ENCODE assay signal across 14 cellular contexts in genomic region chr6:3697609-3698008, GRCh38. TPM values are rescaled to one million over a fixed set of nuclear protein-coding genes. Genes with fewer than 3 reads are reported as not detected.
DNase-seq lines count a peak whose midpoint lies in the region; ATAC-seq, FAIRE-seq and TF ChIP-seq lines count a peak whose summit lies in the region.
"Had no signal": no experiment of that assay in that cellular context is flagged by ENCODE, and none has a peak within 500 bp of the region (broad histone marks: within the 10 kb centered on the region; RNA-seq: fewer than 3 reads in every experiment).

No MANE protein-coding gene starts in this region.

- no peaks in the 10 kb centered on the region for H3K9me1 ChIP-seq in keratinocyte (ENCODE audit: control insufficient read depth, extremely low read depth, insufficient read depth, low read length)

- FAIRE-seq in keratinocyte (lab: Jason Lieb, UNC) (peak; percentile 32), GM19239 (lab: Jason Lieb, UNC) (no peak)
- FAIRE-seq: small intestine had no signal

- H3K4me2 ChIP-seq in keratinocyte (ENCODE audit: control insufficient read depth, extremely low read depth, insufficient read depth, low read depth, low read length): no peak overlapping the region

- H3K27me3 ChIP-seq in brain microvascular endothelial cell (replicated peaks) (no peaks in the 10 kb centered on the region), keratinocyte (ENCODE audit: control insufficient read depth, extremely low read depth, insufficient read depth, low read length) (no peaks in the 10 kb centered on the region), aorta (ENCODE audit: control insufficient read depth in 1 of 2, insufficient read depth in 2 of 2, low read length in 1 of 2) (no peaks in the 10 kb centered on the region)

- in situ Hi-C loops in brain microvascular endothelial cell (cut with HindIII; ENCODE audit: low pct_ligation_motif_present, low sequenced_read_pairs): no loop called here

- H3K27ac ChIP-seq in brain microvascular endothelial cell: peak overlapping the region; percentile 77
- H3K27ac ChIP-seq in keratinocyte (ENCODE audit: control insufficient read depth, insufficient read depth, low read length): no peak overlapping the region
- H3K27ac ChIP-seq in aorta (ENCODE audit: low read depth in 1 of 2, low read length in 2 of 2): peak overlapping the region in 1 of 2 donors; percentile 62

- H3K36me3 ChIP-seq in brain microvascular endothelial cell (replicated peaks) (no peaks in the 10 kb centered on the region), keratinocyte (ENCODE audit: control insufficient read depth in 2 of 2, extremely low read depth in 1 of 2, insufficient read depth in 2 of 2, low read length in 2 of 2) (no peaks in the 10 kb centered on the region), aorta (ENCODE audit: control insufficient read depth in 1 of 2, insufficient read depth in 2 of 2, low read length in 1 of 2) (no peaks in the 10 kb centered on the region)

- dilution Hi-C loops in keratinocyte (cut with MboI; ENCODE audit: extremely low pct_ligation_motif_present, low sequenced_read_pairs): no loop called here

- intact Hi-C loops in Right ventricle myocardium superior (cut with DNase I) (no loop called here), cardiac septum (cut with DNase I) (no loop called here), aorta (cut with DNase I) (no loop called here)

- TF ChIP-seq CTCF in brain microvascular endothelial cell (IDR thresholded peaks at IDR 0.05; ENCODE audit: low read depth, low read length, missing control alignments): no peak
- no peak for TF ChIP-seq CTCF in keratinocyte (optimal IDR thresholded peaks at IDR 0.05 in 1 of 3, IDR thresholded peaks at IDR 0.05 in 1 of 3, conservative IDR thresholded peaks at IDR 0.05 in 1 of 3; ENCODE audit: extremely low read depth in 1 of 3, insufficient read depth in 2 of 3, low read length in 3 of 3)

- H4K20me1 ChIP-seq in keratinocyte (ENCODE audit: control insufficient read depth, extremely low read depth, insufficient read depth, low read length): no peaks in the 10 kb centered on the region

- H3K4me1 ChIP-seq in keratinocyte (ENCODE audit: control insufficient read depth, extremely low read depth, insufficient read depth, low read length): no peaks in the 10 kb centered on the region
- H3K4me1 ChIP-seq in aorta (ENCODE audit: control insufficient read depth in 1 of 2, insufficient read depth in 2 of 2, low read length in 2 of 2): peaks cover 0 to 5% of the 10 kb centered on the region in 2 donors

- ATAC-seq in Right ventricle myocardium superior (ENCODE audit: poor library complexity) (peak; percentile 67), aorta (ENCODE audit: low FRiP score) (peak; percentile 78), HG03025 (IDR thresholded peaks at IDR 0.05; ENCODE audit: low FRiP score, unreplicated experiment) (no peak)
- ATAC-seq: Panc1 had no signal

- no peak overlapping the region for H2AFZ ChIP-seq in keratinocyte (ENCODE audit: control insufficient read depth, low read length)

- no peaks in the 10 kb centered on the region for H3K79me2 ChIP-seq in keratinocyte (ENCODE audit: control insufficient read depth, insufficient read depth, low read length)

- no peak for DNase-seq in Right ventricle myocardium superior
- no peak for DNase-seq in cardiac septum (ENCODE audit: low spot score)
- DNase-seq in brain microvascular endothelial cell: peak; percentile 84
- DNase-seq in keratinocyte (ENCODE audit: low read depth, low spot score): peak; percentile 1
- no peak for DNase-seq in aorta
- DNase-seq in NCI-H748 (lab: John Stamatoyannopoulos, UW; ENCODE audit: unreplicated experiment): no peak
- DNase-seq in GM19239 (ENCODE audit: insufficient read length, low spot score): no peak
- DNase-seq: activated CD8-positive, alpha-beta memory T cell treated with anti-CD3 and anti-CD28 coated beads for 24 hours; activated naive CD8-positive, alpha-beta T cell treated with anti-CD3 and anti-CD28 coated beads for 36 hours; AML-193; MM.1S; small intestine had no signal

- H3K9me3 ChIP-seq in keratinocyte (ENCODE audit: control insufficient read depth, low read depth, low read length) (no peaks in the 10 kb centered on the region), aorta (ENCODE audit: control insufficient read depth, low read length) (no peaks in the 10 kb centered on the region)

- WGBS in aorta, 2 donors: 95 to 96% methylated on average over 1 of the region's 1 CpG

- no peak overlapping the region for H3K9ac ChIP-seq in keratinocyte (ENCODE audit: control insufficient read depth, extremely low read depth, insufficient read depth, low read length)

- no peak overlapping the region for H3K4me3 ChIP-seq in brain microvascular endothelial cell (ENCODE audit: low read depth, low read length)
- H3K4me3 ChIP-seq in keratinocyte (ENCODE audit: control insufficient read depth in 2 of 3, extremely low read depth in 1 of 3, insufficient read depth in 2 of 3, low read depth in 1 of 3, low read length in 3 of 3): no peak overlapping the region
- H3K4me3 ChIP-seq in aorta (ENCODE audit: low read length in 2 of 2): no peak overlapping the region

RNA-seq across cellular contexts. Expression of gene PXDC1, which starts 53.9 kb away (rescaled TPM):
- total RNA-seq in Right ventricle myocardium superior: 24.3 TPM
- 31.7 TPM for total RNA-seq in cardiac septum
- polyA plus RNA-seq in keratinocyte: 17.1 to 23.4 TPM (median 17.5 TPM) in 3 replicates
- polyA plus RNA-seq in keratinocyte (2011; ENCODE audit: low read depth): 26.4 TPM
- polyA plus RNA-seq in keratinocyte (2011; cell fraction: cytosol; rRNA removed): 17.3 and 23.6 TPM in 2 replicates
- polyA plus RNA-seq in keratinocyte (2011; cell fraction: nucleus; rRNA removed): 18.9 and 26.2 TPM in 2 replicates
- 32.2 and 58.3 TPM in 2 replicates for polyA plus RNA-seq in keratinocyte (2012; ENCODE audit: low replicate concordance)
- 11.8 to 28.5 TPM (median 18.3 TPM) in 3 replicates for polyA minus RNA-seq in keratinocyte
- 23.2 TPM for polyA minus RNA-seq in keratinocyte (2011; cell fraction: cytosol; rRNA and poly(A)+ RNA removed)
- polyA minus RNA-seq in keratinocyte (2011; cell fraction: nucleus; rRNA and poly(A)+ RNA removed): 13.0 and 14.0 TPM in 2 replicates
- total RNA-seq in aorta: 100 to 1,000 TPM; 110 to 222 TPM
- 100 to 1,000 TPM; 136 to 146 TPM for polyA plus RNA-seq in aorta

Comparison
In these comparisons a context has a peak if more than half of its experiments do, and no peak if none do; other contexts are left out.
1. DNase-seq: peak in brain microvascular endothelial cell (single experiment) and keratinocyte (single experiment); none in Right ventricle myocardium superior (single experiment), cardiac septum (single experiment), aorta (0 of 2), NCI-H748 (single experiment) and GM19239 (single experiment).